Comparison of ENCODE assay signal across 25 cellular contexts in the genomic region with DNA sequence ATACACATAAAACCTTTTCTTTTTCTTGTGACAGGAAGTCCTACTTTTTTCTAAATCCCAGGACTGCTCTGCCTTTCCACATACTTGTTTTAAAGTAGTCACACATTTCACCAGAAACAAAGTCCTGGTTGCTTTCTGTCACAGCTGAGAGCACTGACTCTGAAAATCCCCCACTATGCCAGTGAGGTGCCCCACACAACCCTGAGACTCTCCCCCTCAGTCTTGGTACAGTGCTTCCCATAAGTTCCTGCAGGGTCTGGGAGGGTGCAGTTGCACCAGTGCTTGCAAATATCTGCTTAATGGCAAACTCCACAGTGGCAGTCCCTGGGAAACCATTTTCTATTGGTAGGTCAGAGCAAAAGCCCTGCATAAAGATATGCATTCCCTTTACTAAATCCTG.
"Had no signal": no experiment of that assay in that cellular context is flagged by ENCODE, and none has a peak within 500 bp of the region (broad histone marks: within the 10 kb centered on the region; RNA-seq: fewer than 3 reads in every experiment).

No MANE protein-coding gene starts in this region.

- H3K9me3 Mint-ChIP-seq: activated CD8-positive, alpha-beta T cell treated with anti-CD3 and anti-CD28 coated beads for 36 hours; activated T-helper 17 cell treated with anti-CD3 and anti-CD28 coated beads, Interleukin-2, amount 50 U/mL, for 72 hours; endodermal cell had no signal

- H3K4me1 Mint-ChIP-seq: activated T-helper 17 cell treated with anti-CD3 and anti-CD28 coated beads, Interleukin-2, amount 50 U/mL, for 72 hours; central memory CD8-positive, alpha-beta T cell; endodermal cell had no signal

- H3K27ac ChIP-seq: brain microvascular endothelial cell, coronary artery, dorsolateral prefrontal cortex had no signal

- H3K36me3 ChIP-seq: brain microvascular endothelial cell had no signal

- H3K27ac Mint-ChIP-seq: activated CD8-positive, alpha-beta T cell treated with anti-CD3 and anti-CD28 coated beads for 36 hours; activated naive CD8-positive, alpha-beta T cell; activated T-helper 17 cell treated with anti-CD3 and anti-CD28 coated beads, Interleukin-2, amount 50 U/mL, for 72 hours; dendritic cell treated with granulocyte-macrophage colony-stimulating factor and Interleukin-4, amounts not matched to agents 40 ng/mL and 50 ng/mL, for 4 days; endodermal cell had no signal

- ATAC-seq: activated CD4-positive, CD25-positive, alpha-beta regulatory T cell treated with anti-CD3 and anti-CD28 coated beads, Interleukin-2, amount 50 U/mL, for 24 hours; activated CD8-positive, alpha-beta T cell treated with anti-CD3 and anti-CD28 coated beads for 36 hours; activated T-cell treated with anti-CD3 and anti-CD28 coated beads, Interleukin-2, amount 50 U/mL, for 4 hours; activated T-helper 17 cell treated with anti-CD3 and anti-CD28 coated beads, Interleukin-2, amount 50 U/mL, for 72 hours; esophagus mucosa had no signal

- DNase-seq: activated CD4-positive, alpha-beta T cell treated with anti-CD3 and anti-CD28 coated beads for 48 hours; activated CD4-positive, alpha-beta T cell treated with anti-CD3 and anti-CD28 coated beads, Interleukin-2, amount 50 U/mL, for 1 hour; activated CD4-positive, alpha-beta T cell treated with anti-CD3 and anti-CD28 coated beads, Interleukin-2, amount 50 U/mL, for 48 hours; activated CD8-positive, alpha-beta memory T cell treated with anti-CD3 and anti-CD28 coated beads for 24 hours; activated CD8-positive, alpha-beta T cell treated with anti-CD3 and anti-CD28 coated beads for 36 hours; activated effector memory CD4-positive, alpha-beta T cell treated with Interleukin-2 at 50 U/mL for 16 hours; activated gamma-delta T cell treated with Interleukin-2 at 50 U/mL for 16 hours; activated naive CD4-positive, alpha-beta T cell treated with anti-CD3 and anti-CD28 coated beads, Interleukin-2, amount 50 U/mL, for 16 hours; activated naive CD4-positive, alpha-beta T cell treated with Interleukin-2 at 50 U/mL for 16 hours; activated T-cell treated with anti-CD3 and anti-CD28 coated beads, Interleukin-2, amount 50 U/mL, for 4 hours; amniotic stem cell; anterior cingulate cortex; brain microvascular endothelial cell; dorsolateral prefrontal cortex; effector memory CD4-positive, alpha-beta T cell; endodermal cell; foreskin fibroblast; T-helper 2 cell had no signal

- H3K27me3 ChIP-seq: brain microvascular endothelial cell had no signal

- H3K4me3 ChIP-seq: coronary artery, dorsolateral prefrontal cortex had no signal

- H3K36me3 Mint-ChIP-seq: activated naive CD8-positive, alpha-beta T cell had no signal

- H3K4me3 Mint-ChIP-seq: activated CD8-positive, alpha-beta T cell treated with anti-CD3 and anti-CD28 coated beads for 36 hours; activated naive CD8-positive, alpha-beta T cell; activated T-cell treated with anti-CD3 and anti-CD28 coated beads, Interleukin-2, amount 50 U/mL, for 4 hours; activated T-helper 17 cell treated with anti-CD3 and anti-CD28 coated beads, Interleukin-2, amount 50 U/mL, for 72 hours; central memory CD8-positive, alpha-beta T cell; dendritic cell treated with granulocyte-macrophage colony-stimulating factor and Interleukin-4, amounts not matched to agents 40 ng/mL and 50 ng/mL, for 4 days; endodermal cell had no signal
